8 cellular contexts compared by ENCODE assay signal in genomic region chrX:63561425-63561824, GRCh38.
A peak's percentile ranks its signal among the peaks of the same experiment; 100 is the strongest.
DNase-seq lines count a peak whose midpoint lies in the region; ATAC-seq, FAIRE-seq and TF ChIP-seq lines count a peak whose summit lies in the region.

No MANE protein-coding gene starts in this region.

- in situ Hi-C loops in G401 (cut with HindIII; ENCODE audit: low sequenced_read_pairs) = no loop called here

- intact Hi-C loops in OCI-LY7 (cut with micrococcal nuclease; ENCODE audit: unreplicated experiment) = no loop called here
- intact Hi-C loops in endothelial cell of umbilical vein (cut with micrococcal nuclease) = loop anchor here (2.0 to 10.0 kb wide), 2 partner anchors 183 to 211 kb away; partner anchors contain the start of gene SPIN4

- H3K9me1 ChIP-seq in endothelial cell of umbilical vein (replicated peaks; ENCODE audit: control insufficient read depth, extremely low read depth, insufficient read depth, low read length) = no peaks in the 10 kb centered on the region

- no peaks in the 10 kb centered on the region for H3K9me2 ChIP-seq in OCI-LY7 (ENCODE audit: insufficient read depth, low read length)

- H3K4me1 ChIP-seq in OCI-LY7 (ENCODE audit: insufficient read depth, low read length, poor library complexity, severe bottlenecking) (no peaks in the 10 kb centered on the region), endothelial cell of umbilical vein (ENCODE audit: control insufficient read depth, extremely low read depth, insufficient read depth, low read length) (no peaks in the 10 kb centered on the region), parathyroid adenoma (peaks cover 5% of the 10 kb centered on the region)

- BruUV-seq in OCI-LY7 (replicated peaks; lab: Mats Ljungman, UMichigan) = no TSS peak
- no TSS peak for BruUV-seq in endothelial cell of umbilical vein (replicated peaks; lab: Mats Ljungman, UMichigan)

- H3K79me2 ChIP-seq in OCI-LY7 (ENCODE audit: insufficient read depth, low read depth, low read length) = no peaks in the 10 kb centered on the region
- H3K79me2 ChIP-seq in endothelial cell of umbilical vein (ENCODE audit: control insufficient read depth, insufficient read depth, low read length) = peaks cover 4% of the 10 kb centered on the region
- no peaks in the 10 kb centered on the region for H3K79me2 ChIP-seq in parathyroid adenoma

- no peak overlapping the region for H2AFZ ChIP-seq in OCI-LY7 (ENCODE audit: low read length)
- peak overlapping the region; percentile 91 for H2AFZ ChIP-seq in endothelial cell of umbilical vein (ENCODE audit: low read depth, low read length)
- peak overlapping the region; percentile 61 for H2AFZ ChIP-seq in parathyroid adenoma

- peak overlapping the region; percentile 73 for H3K9ac ChIP-seq in endothelial cell of umbilical vein (replicated peaks; ENCODE audit: extremely low read depth, insufficient read depth, low read length)
- peak overlapping the region; percentile 61 for H3K9ac ChIP-seq in parathyroid adenoma

- peak overlapping the region; percentile 17; the same call in 1 of the 2 replicates for H3K4me2 ChIP-seq in OCI-LY7 (ENCODE audit: low read length)
- H3K4me2 ChIP-seq in endothelial cell of umbilical vein (ENCODE audit: insufficient read depth, low read length) = peak overlapping the region; percentile 96
- peak overlapping the region; percentile 70 for H3K4me2 ChIP-seq in parathyroid adenoma (ENCODE audit: low read length)

- no peak for TF ChIP-seq POLR2A in endothelial cell of umbilical vein (IDR thresholded peaks at IDR 0.05; ENCODE audit: low read depth, low read length)

- H3K9me3 ChIP-seq in OCI-LY7 (ENCODE audit: low read length) (no peaks in the 10 kb centered on the region), endothelial cell of umbilical vein (replicated peaks; ENCODE audit: control insufficient read depth, insufficient read depth, low read length) (no peaks in the 10 kb centered on the region), parathyroid adenoma (ENCODE audit: control insufficient read depth, low read length) (no peaks in the 10 kb centered on the region)

- DNase-seq in G401 (ENCODE audit: low spot score) (peak; percentile 37), OCI-LY7 (ENCODE audit: low spot score) (no peak), endothelial cell of umbilical vein (ENCODE audit: low read depth, low spot score) (peak; percentile 15), mucosa of gallbladder (ENCODE audit: low spot score) (no peak)
- DNase-seq in stimulated activated CD4-positive, alpha-beta T cell treated with anti-CD3 and anti-CD28 coated beads, Interleukin-12 subunit alpha, Interleukin-12 subunit beta, amount 100 ng/mL, for 4 hours = no peak

- POLR2A ChIA-PET in OCI-LY7 (lab: Charles Lee) = no interaction called here
- POLR2A ChIA-PET in endothelial cell of umbilical vein (lab: Charles Lee) = no interaction called here

- FAIRE-seq in endothelial cell of umbilical vein (lab: Jason Lieb, UNC) = no peak

- CTCF ChIA-PET in OCI-LY7 (lab: Charles Lee; ENCODE audit: unreplicated experiment) = no interaction called here
- CTCF ChIA-PET in endothelial cell of umbilical vein (lab: Charles Lee) = no interaction called here

- H3K36me3 ChIP-seq in OCI-LY7 (ENCODE audit: insufficient read depth, low read length) = no peaks in the 10 kb centered on the region
- H3K36me3 ChIP-seq in endothelial cell of umbilical vein (ENCODE audit: control insufficient read depth in 2 of 2, extremely low read depth in 1 of 2, insufficient read depth in 2 of 2, low read length in 2 of 2) = no peaks in the 10 kb centered on the region
- no peaks in the 10 kb centered on the region for H3K36me3 ChIP-seq in parathyroid adenoma (ENCODE audit: control insufficient read depth, insufficient read depth, low read length)

- dilution Hi-C loops in endothelial cell of umbilical vein (cut with MboI; ENCODE audit: extremely low pct_ligation_motif_present, low sequenced_read_pairs) = no loop called here

- H3K27ac ChIP-seq in OCI-LY7 (ENCODE audit: low read depth, low read length, poor library complexity, severe bottlenecking) (no peak overlapping the region), endothelial cell of umbilical vein (ENCODE audit: insufficient read depth, low read depth, low read length) (no peak overlapping the region), parathyroid adenoma (peak overlapping the region; percentile 88)

- no peak for TF ChIP-seq CTCF in OCI-LY7 (conservative IDR thresholded peaks at IDR 0.05; ENCODE audit: low read length)
- no peak for TF ChIP-seq CTCF in endothelial cell of umbilical vein (IDR thresholded peaks at IDR 0.05; ENCODE audit: extremely low read depth in 1 of 2, insufficient read depth in 1 of 2, low read depth in 1 of 2, low read length in 2 of 2)
- no peak for TF ChIP-seq CTCF in parathyroid adenoma (IDR thresholded peaks at IDR 0.05)

- H3K27me3 ChIP-seq in endothelial cell of umbilical vein (ENCODE audit: control insufficient read depth in 2 of 2, insufficient read depth in 2 of 2, low read length in 2 of 2) = no peaks in the 10 kb centered on the region
- H3K27me3 ChIP-seq in parathyroid adenoma (ENCODE audit: control insufficient read depth, insufficient read depth, low read length) = no peaks in the 10 kb centered on the region

- H4K20me1 ChIP-seq in OCI-LY7 (ENCODE audit: insufficient read depth, low read length) = no peaks in the 10 kb centered on the region
- no peaks in the 10 kb centered on the region for H4K20me1 ChIP-seq in endothelial cell of umbilical vein (replicated peaks; ENCODE audit: control insufficient read depth, extremely low read depth, insufficient read depth, low read length)

- H3K4me3 ChIP-seq in OCI-LY7 (ENCODE audit: low read depth, low read length, poor library complexity, severe bottlenecking) (no peak overlapping the region), endothelial cell of umbilical vein (replicated peaks in 1 of 3; ENCODE audit: insufficient read depth in 1 of 3, low read depth in 1 of 3, low read length in 3 of 3) (peak overlapping the region; percentile 64 to 93 (median 82)), parathyroid adenoma (ENCODE audit: low read depth, low read length) (peak overlapping the region; percentile 82)

- ATAC-seq in GM21737 (IDR thresholded peaks at IDR 0.05; ENCODE audit: unreplicated experiment) (no peak), HG03175 (IDR thresholded peaks at IDR 0.05; ENCODE audit: unreplicated experiment) (no peak)

TF ChIP-seq in endothelial cell of umbilical vein, 7 proteins besides CTCF, POLR2A, EP300 and RAD21:
- no peak for TF ChIP-seq JUN (IDR thresholded peaks at IDR 0.05; ENCODE audit: borderline replicate concordance, insufficient read depth, insufficient read length, low read depth)
- no peak for TF ChIP-seq GATA2 (IDR thresholded peaks at IDR 0.05; ENCODE audit: insufficient read depth, insufficient read length, low read depth, low read length)
- TF ChIP-seq MAX (IDR thresholded peaks at IDR 0.05; ENCODE audit: insufficient read depth, insufficient read length) = no peak
- no peak for TF ChIP-seq FOS (IDR thresholded peaks at IDR 0.05; ENCODE audit: borderline replicate concordance, insufficient read depth, low read length)
- no peak for TF ChIP-seq EZH2 (IDR thresholded peaks at IDR 0.05; ENCODE audit: borderline replicate concordance, low read depth, low read length, severe bottlenecking)
- TF ChIP-seq POLR2AphosphoS5 (IDR thresholded peaks at IDR 0.05; ENCODE audit: insufficient read depth, low read depth, low read length) = no peak
- TF ChIP-seq MYC (IDR thresholded peaks at IDR 0.05; ENCODE audit: low read depth, low read length) = no peak

Comparison
In these comparisons a context has a peak if more than half of its experiments do, and no peak if none do; other contexts are left out.
1. DNase-seq: peak in G401 (single experiment) and endothelial cell of umbilical vein (single experiment); none in OCI-LY7 (single experiment), mucosa of gallbladder (single experiment) and stimulated activated CD4-positive, alpha-beta T cell treated with anti-CD3 and anti-CD28 coated beads, Interleukin-12 subunit alpha, Interleukin-12 subunit beta, amount 100 ng/mL, for 4 hours (single experiment).
2. H3K4me2 ChIP-seq: peak in every context shown above with its lines; median percentile 96 in endothelial cell of umbilical vein; 70 in parathyroid adenoma; 17 in OCI-LY7.